31 cellular contexts compared by ENCODE assay signal in the genomic region with DNA sequence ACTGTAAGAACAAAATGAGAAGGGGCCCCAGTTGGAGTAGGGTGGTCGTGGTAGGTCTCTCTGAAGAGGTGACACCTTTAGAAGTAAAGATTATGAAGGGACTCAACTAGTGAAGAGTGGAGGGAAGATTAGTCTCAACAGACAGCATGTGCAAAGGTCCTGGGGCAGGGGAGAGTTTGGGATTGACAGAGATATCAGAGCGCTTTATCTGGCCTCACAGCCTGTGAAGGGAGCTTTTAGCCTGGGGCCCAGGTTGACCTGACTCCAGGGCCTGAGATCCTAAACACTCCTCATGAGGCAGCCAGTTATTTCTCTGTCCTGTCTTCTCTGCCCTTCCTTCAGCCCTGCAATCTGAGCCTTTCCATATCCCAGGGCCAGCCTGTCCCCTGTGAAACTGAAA. TPM values are rescaled to one million over a fixed set of nuclear protein-coding genes. Genes with fewer than 3 reads are reported as not detected.
"Had no signal": no experiment of that assay in that cellular context is flagged by ENCODE, and none has a peak within 500 bp of the region (broad histone marks: within the 10 kb centered on the region; RNA-seq: fewer than 3 reads in every experiment).

No MANE protein-coding gene starts in this region.

- FAIRE-seq: urothelium cell line had no signal

- H3K36me3 ChIP-seq: stomach, suprapubic skin, thoracic aorta, thyroid gland, tibial artery, tibial nerve, transverse colon, upper lobe of left lung, upper lobe of right lung, uterus, vagina had no signal

- H3K4me3 ChIP-seq: stomach, suprapubic skin, testis, thoracic aorta, thyroid gland, tibial artery, tibial nerve, transverse colon, upper lobe of left lung, upper lobe of right lung, uterus, vagina had no signal

- H3K9me3 ChIP-seq: suprapubic skin, testis, thoracic aorta, thyroid gland, tibial artery, transverse colon, upper lobe of left lung, upper lobe of right lung, uterus, vagina had no signal

- DNase-seq: stimulated activated CD4-positive, alpha-beta T cell treated with anti-CD3 and anti-CD28 coated beads, Interleukin-2, amount 100 ng/mL, for 48 hours; stimulated activated CD4-positive, alpha-beta T cell treated with anti-CD3 and anti-CD28 coated beads, Interleukin-4, amount 100 ng/mL, for 1 hour; stimulated activated CD4-positive, alpha-beta T cell treated with anti-CD3 and anti-CD28 coated beads, Interleukin-4, amount 100 ng/mL, for 24 hours; stimulated activated CD4-positive, alpha-beta T cell treated with anti-CD3 and anti-CD28 coated beads, Interleukin-4, amount 100 ng/mL, for 4 hours; stimulated activated CD8-positive, alpha-beta memory T cell treated with anti-CD3 and anti-CD28 coated beads, Interleukin-4, amount 100 ng/mL, for 48 hours; stimulated activated naive B cell treated with anti-CD40 and anti-IgM and Interleukin-4, amounts not matched to agents 10 μg/mL and 1 μg/mL and 100 μg/mL, for 72 hours; stimulated activated naive CD4-positive, alpha-beta T cell; stimulated activated naive CD4-positive, alpha-beta T cell treated with Interleukin-2 at 50 U/mL for 16 hours; stimulated activated naive CD8-positive, alpha-beta T cell treated with anti-CD3 and anti-CD28 coated beads, Interleukin-15, amount 100 ng/mL, for 72 hours; stimulated activated naive CD8-positive, alpha-beta T cell treated with anti-CD3 and anti-CD28 coated beads, Interleukin-15, Interleukin-2, amounts not matched to agents 100 U/mL and 50 U/mL, for 24 hours; stomach; substantia nigra; testis; thyroid gland; tibial artery; transverse colon; trophoblast cell; upper lobe of left lung; upper lobe of right lung; uterus had no signal

- ATAC-seq: stimulated activated effector memory CD8-positive, alpha-beta T cell treated with anti-CD3 and anti-CD28 coated beads, Interleukin-12 subunit alpha, Interleukin-12 subunit beta, amount 100 ng/mL, for 72 hours; stimulated activated memory B cell treated with anti-CD40 and anti-IgM and Interleukin-4, amounts not matched to agents 10 μg/mL and 1 μg/mL and 100 μg/mL, for 72 hours; stimulated activated naive B cell treated with anti-CD40 and anti-IgM and Interleukin-4, amounts not matched to agents 10 μg/mL and 1 μg/mL and 100 μg/mL, for 72 hours; stimulated activated naive CD8-positive, alpha-beta T cell treated with anti-CD3 and anti-CD28 coated beads, Interleukin-15, amount 100 ng/mL, for 72 hours; stimulated activated naive CD8-positive, alpha-beta T cell treated with anti-CD3 and anti-CD28 coated beads, Interleukin-15, Interleukin-2, amounts not matched to agents 100 U/mL and 50 U/mL, for 24 hours; upper lobe of right lung had no signal

- H3K27me3 ChIP-seq: testis, thyroid gland, tibial nerve, transverse colon, upper lobe of left lung, uterus, vagina had no signal

- H3K4me1 ChIP-seq: stomach, suprapubic skin, testis, thyroid gland, tibial artery, tibial nerve, transverse colon, upper lobe of left lung, upper lobe of right lung, uterus, vagina had no signal

- H3K27ac ChIP-seq: stomach, suprapubic skin, testis, thoracic aorta, thyroid gland, tibial artery, tibial nerve, transverse colon, upper lobe of left lung, upper lobe of right lung, uterus, vagina had no signal

RNA-seq across cellular contexts. Expression of gene FGF3, which starts 16.2 kb away (rescaled TPM):
- total RNA-seq: stomach, subcutaneous adipose tissue, suprapubic skin, temporal lobe, thoracic aorta, thyroid gland, tibial nerve, transverse colon, upper lobe of left lung, upper lobe of right lung, ureter, urinary bladder, uterus, vagina had no signal
- polyA plus RNA-seq: stomach, urinary bladder had no signal

RNA-seq across cellular contexts. Expression of gene FGF4, which starts 27.9 kb away (rescaled TPM):
- total RNA-seq: stomach, subcutaneous adipose tissue, suprapubic skin, temporal lobe, thoracic aorta, thyroid gland, transverse colon, upper lobe of left lung, upper lobe of right lung, ureter, urinary bladder, uterus, vagina had no signal
- polyA plus RNA-seq: stomach, urinary bladder had no signal
